15 cellular contexts compared by ENCODE assay signal in genomic region chr5:86909896-86910295, GRCh38.
DNase-seq lines count a peak whose midpoint lies in the region; ATAC-seq and TF ChIP-seq lines count a peak whose summit lies in the region.
"Had no signal": no experiment of that assay in that cellular context is flagged by ENCODE, and none has a peak within 500 bp of the region (broad histone marks: within the 10 kb centered on the region; RNA-seq: fewer than 3 reads in every experiment).

No MANE protein-coding gene starts in this region.

- POLR2A ChIA-PET in IMR-90 (lab: Charles Lee; ENCODE audit: unreplicated experiment) = no interaction called here

- no peaks in the 10 kb centered on the region for H3K36me3 Mint-ChIP-seq in brain
- H3K36me3 Mint-ChIP-seq: mesothelial cell of epicardium had no signal

- TF ChIP-seq CTCF in AG10803 (conservative IDR thresholded peaks at IDR 0.05; ENCODE audit: low read length) (no peak), IMR-90 (conservative IDR thresholded peaks at IDR 0.05; ENCODE audit: low read depth, low read length) (no peak), brain (conservative IDR thresholded peaks at IDR 0.05) (no peak)

- WGBS in IMR-90 (ENCODE audit: extremely low coverage in 2 of 2, insufficient read length in 1 of 2), 2 experiments = no CpG with 5 or more reads among the region's 2 CpGs
- WGBS in mesendoderm (ENCODE audit: extremely low coverage, insufficient coverage, low lambda C conversion rate) = no CpG with 5 or more reads among the region's 2 CpGs

- no peak overlapping the region for H3K4me3 ChIP-seq in AG10803 (ENCODE audit: low read length)
- no peak overlapping the region for H3K4me3 ChIP-seq in IMR-90 (ENCODE audit: insufficient read depth, low read depth, low read length)
- no peak overlapping the region for H3K4me3 ChIP-seq in mesendoderm (ENCODE audit: low read length)
- H3K4me3 ChIP-seq: psoas muscle, stomach had no signal

- no peaks in the 10 kb centered on the region for H3K79me2 ChIP-seq in mesendoderm (ENCODE audit: control insufficient read depth, insufficient read depth, low read length)

- no TSS peak for BruUV-seq in IMR-90 (replicated peaks; lab: Mats Ljungman, UMichigan)

- intact Hi-C loops in IMR-90 (cut with micrococcal nuclease) = no loop called here
- intact Hi-C loops in posterior vena cava (cut with DNase I) = no loop called here

- H2BK20ac ChIP-seq in IMR-90 (ENCODE audit: low read depth, low read length) = peak overlapping the region; percentile 27; the same call in 1 of the 2 replicates

- H3K56ac ChIP-seq in IMR-90 (ENCODE audit: extremely low read depth, insufficient read depth, low read length) = peak overlapping the region; percentile 39; the same call in 1 of the 2 replicates
- H3K56ac ChIP-seq in mesendoderm (ENCODE audit: low read length) = no peak overlapping the region

- no peak overlapping the region for H2AK5ac ChIP-seq in IMR-90 (ENCODE audit: low read depth, low read length)
- no peak overlapping the region for H2AK5ac ChIP-seq in mesendoderm (ENCODE audit: low read length)

- H3K9me1 ChIP-seq in IMR-90 (ENCODE audit: insufficient read depth, low read length) = no peaks in the 10 kb centered on the region

- H3K27ac Mint-ChIP-seq in brain = peak overlapping the region in 3 of 5 experiments; percentile 4 to 70 (median 7)
- H3K27ac Mint-ChIP-seq: endodermal cell, mesothelial cell of epicardium had no signal

- no peaks in the 10 kb centered on the region for H3K36me3 ChIP-seq in IMR-90 (ENCODE audit: control insufficient read depth, insufficient read depth, low read length)
- no peaks in the 10 kb centered on the region for H3K36me3 ChIP-seq in mesendoderm (ENCODE audit: control insufficient read depth, insufficient read depth, low read length)
- H3K36me3 ChIP-seq: stomach had no signal

- H3K4me2 ChIP-seq in IMR-90 (ENCODE audit: low read depth, low read length) = peak overlapping the region; percentile 88; the same call in 1 of the 2 replicates
- no peak overlapping the region for H3K4me2 ChIP-seq in mesendoderm (ENCODE audit: low read length)

- no peak overlapping the region for H2AK9ac ChIP-seq in IMR-90 (replicated peaks; ENCODE audit: low read depth, low read length, poor library complexity)

- H4K20me1 ChIP-seq in IMR-90 (ENCODE audit: insufficient read depth, low read length) = no peaks in the 10 kb centered on the region; the same call in 1 of the 2 replicates

- H3K79me1 ChIP-seq in IMR-90 (ENCODE audit: low read depth in 1 of 2, low read length in 2 of 2) (no peaks in the 10 kb centered on the region), mesendoderm (ENCODE audit: low read length) (no peaks in the 10 kb centered on the region)

- peaks cover 10% of the 10 kb centered on the region for H3K4me1 Mint-ChIP-seq in brain

- H3K18ac ChIP-seq in IMR-90 (ENCODE audit: low read depth, low read length) = peak overlapping the region; percentile 90; the same call in 1 of the 2 replicates
- H3K18ac ChIP-seq in mesendoderm (ENCODE audit: low read length) = no peak overlapping the region

- H3K9me3 ChIP-seq in IMR-90 (ENCODE audit: control insufficient read depth, insufficient read depth, low read length) = no peaks in the 10 kb centered on the region
- H3K9me3 ChIP-seq: psoas muscle, stomach had no signal

- ATAC-seq in IMR-90 (ENCODE audit: low read depth) (peak; percentile 87), HG03159 (IDR thresholded peaks at IDR 0.05; ENCODE audit: unreplicated experiment) (no peak)

- no peak overlapping the region for H3K4me3 Mint-ChIP-seq in brain
- H3K4me3 Mint-ChIP-seq: endodermal cell, mesothelial cell of epicardium had no signal

- no peak overlapping the region for H4K91ac ChIP-seq in IMR-90 (ENCODE audit: insufficient read depth, low read depth, low read length)

- H3K27me3 ChIP-seq in IMR-90 (ENCODE audit: control insufficient read depth, insufficient read depth, low read length) (no peaks in the 10 kb centered on the region), mesendoderm (ENCODE audit: insufficient read depth, low read length, poor library complexity) (no peaks in the 10 kb centered on the region)
- H3K27me3 ChIP-seq: stomach had no signal

- H3K9ac ChIP-seq in IMR-90 (ENCODE audit: low read depth, low read length) (no peak overlapping the region; the same call in 1 of the 2 replicates), mesendoderm (ENCODE audit: low read length) (no peak overlapping the region)

- in situ Hi-C loops in IMR-90 (cut with MboI; ENCODE audit: low sequenced_read_pairs) = loop anchor here (25.0 kb wide), 1 partner anchor 502 kb away; the partner anchor contains the start of gene CCNH

- H2BK5ac ChIP-seq in IMR-90 (ENCODE audit: low read depth, low read length, poor library complexity, severe bottlenecking) = peak overlapping the region; percentile 98
- no peak overlapping the region for H2BK5ac ChIP-seq in mesendoderm (ENCODE audit: low read length)

- CTCF ChIA-PET in IMR-90 (lab: Yijun Ruan, JAX) = interaction anchor here (1.1 to 1.3 kb wide), 3 partner anchors 30 to 65 kb away, joined by 3 to 5 read pairs (median 4); no protein-coding TSS in a partner anchor

- H4K5ac ChIP-seq in IMR-90 (ENCODE audit: low read depth, low read length) (no peak overlapping the region; the same call in 1 of the 2 replicates), mesendoderm (ENCODE audit: low read length) (no peak overlapping the region)

- peak overlapping the region; percentile 65 for H2BK120ac ChIP-seq in IMR-90 (ENCODE audit: low read depth, low read length)
- no peak overlapping the region for H2BK120ac ChIP-seq in mesendoderm (ENCODE audit: low read depth, low read length)

- no peak overlapping the region for H3K27ac ChIP-seq in IMR-90 (ENCODE audit: insufficient read depth, low read length)
- H3K27ac ChIP-seq in mesendoderm (ENCODE audit: low read depth, low read length) = no peak overlapping the region
- H3K27ac ChIP-seq: psoas muscle, stomach had no signal

- H3K4me1 ChIP-seq in IMR-90 (ENCODE audit: control insufficient read depth, insufficient read depth, low read length) (peaks cover 4% of the 10 kb centered on the region), mesendoderm (ENCODE audit: control insufficient read depth, low read depth, low read length) (no peaks in the 10 kb centered on the region)
- H3K4me1 ChIP-seq: psoas muscle, stomach had no signal

- H2AFZ ChIP-seq in IMR-90 (replicated peaks; ENCODE audit: low read length, poor library complexity) = no peak overlapping the region

- no peak for TF ChIP-seq POLR2A in IMR-90 (IDR thresholded peaks at IDR 0.05; ENCODE audit: low read depth, low read length)

- no peak overlapping the region for H3K14ac ChIP-seq in IMR-90 (replicated peaks; ENCODE audit: low read depth, low read length)

- H3K23ac ChIP-seq in IMR-90 (ENCODE audit: low read depth, low read length) (no peak overlapping the region), mesendoderm (ENCODE audit: low read length) (no peak overlapping the region)

- H3K27me3 Mint-ChIP-seq in brain = peaks cover 3% of the 10 kb centered on the region

- no peaks in the 10 kb centered on the region for H3K9me3 Mint-ChIP-seq in brain
- H3K9me3 Mint-ChIP-seq: endodermal cell, mesothelial cell of epicardium had no signal

- DNase-seq in AG10803 (ENCODE audit: low read depth) (peak; percentile 87), IMR-90 (peak; percentile 78), mesendoderm (peak; percentile 11), posterior vena cava (ENCODE audit: low spot score) (no peak), globus pallidus (ENCODE audit: low spot score) (no peak)
- DNase-seq in stimulated activated CD8-positive, alpha-beta memory T cell treated with anti-CD3 and anti-CD28 coated beads, Interleukin-4, amount 100 ng/mL, for 48 hours = no peak
- DNase-seq: endodermal cell, MV-4-11, NCI-H2227 treated with DMSO at 0.1 percent for 48 hours, psoas muscle, RPMI8226, stomach had no signal

- dilution Hi-C loops in IMR-90 (cut with HindIII; ENCODE audit: low sequenced_read_pairs, unreplicated experiment) = no loop called here

- H3K4ac ChIP-seq in IMR-90 (ENCODE audit: low read depth, low read length) (no peak overlapping the region; the same call in 1 of the 2 replicates), mesendoderm (ENCODE audit: low read depth, low read length) (no peak overlapping the region)

- H2BK15ac ChIP-seq in IMR-90 (ENCODE audit: low read depth, low read length) = no peak overlapping the region
- no peak overlapping the region for H2BK15ac ChIP-seq in mesendoderm (replicated peaks; ENCODE audit: low read depth)

- no peak for TF ChIP-seq RAD21 in IMR-90 (IDR thresholded peaks at IDR 0.05; ENCODE audit: low read length)

- H4K8ac ChIP-seq in IMR-90 (ENCODE audit: low read depth in 2 of 2, low read length in 2 of 2) (peak overlapping the region in 1 of 2 experiments; percentile 49; a peak in 1 of 4 replicates), mesendoderm (ENCODE audit: low read depth, low read length) (no peak overlapping the region)

TF ChIP-seq in IMR-90, 13 proteins besides CTCF, POLR2A, EP300 and RAD21:
- TF ChIP-seq CEBPB (IDR thresholded peaks at IDR 0.05; ENCODE audit: low read depth, low read length) = peak; percentile 80
- TF ChIP-seq ELK1 (IDR thresholded peaks at IDR 0.05; ENCODE audit: borderline replicate concordance, low read depth, low read length) = no peak
- TF ChIP-seq NFE2L2 (IDR thresholded peaks at IDR 0.05; ENCODE audit: low read depth, low read length) = peak; percentile 38; the same call in 1 of the 2 replicates

Comparison
In these comparisons a context has a peak if more than half of its experiments do, and no peak if none do; other contexts are left out.
1. DNase-seq: peak in AG10803 (single experiment), IMR-90 (single experiment) and mesendoderm (single experiment); none in stimulated activated CD8-positive, alpha-beta memory T cell treated with anti-CD3 and anti-CD28 coated beads, Interleukin-4, amount 100 ng/mL, for 48 hours (single experiment), posterior vena cava (single experiment) and globus pallidus (single experiment).